16 cellular contexts compared by ENCODE assay signal in genomic region chr3:101842935-101843330, GRCh38.
"Had no signal": no experiment of that assay in that cellular context is flagged by ENCODE, and none has a peak within 500 bp of the region (broad histone marks: within the 10 kb centered on the region; RNA-seq: fewer than 3 reads in every experiment).

No MANE protein-coding gene starts in this region.

- ATAC-seq: foreskin keratinocyte, heart left ventricle, left ventricle myocardium superior had no signal

- H3K27ac Mint-ChIP-seq: activated naive CD8-positive, alpha-beta T cell treated with anti-CD3 and anti-CD28 coated beads for 36 hours; neural progenitor cell had no signal

- H3K27ac ChIP-seq: foreskin keratinocyte, heart left ventricle, right atrium auricular region, skin epidermis, thyroid gland, uterus had no signal

- H3K9ac ChIP-seq: neural progenitor cell had no signal

- FAIRE-seq: keratinocyte had no signal

- H2AFZ ChIP-seq: neural progenitor cell had no signal

- H3K27me3 ChIP-seq: foreskin keratinocyte, heart left ventricle, neural progenitor cell, right atrium auricular region, thyroid gland, uterus had no signal

- H3K4me1 ChIP-seq: foreskin keratinocyte, right atrium auricular region, thyroid gland, uterus had no signal

- H3K9me3 ChIP-seq: heart left ventricle, right atrium auricular region, thyroid gland, uterus had no signal

- H3K4me3 ChIP-seq: heart left ventricle, neural progenitor cell, right atrium auricular region, skin epidermis, thyroid gland, uterus had no signal

- H3K4me3 Mint-ChIP-seq: activated naive CD8-positive, alpha-beta T cell treated with anti-CD3 and anti-CD28 coated beads for 36 hours; mesothelial cell of epicardium; neural progenitor cell had no signal

- H3K27me3 Mint-ChIP-seq: activated naive CD8-positive, alpha-beta T cell treated with anti-CD3 and anti-CD28 coated beads for 36 hours had no signal

- H3K36me3 ChIP-seq: heart left ventricle, neural progenitor cell, right atrium auricular region, thyroid gland, uterus had no signal

- DNase-seq: activated CD4-positive, alpha-beta T cell treated with anti-CD3 and anti-CD28 coated beads, Interleukin-2, amount 50 U/mL, for 4 hours; activated CD4-positive, CD25-positive, alpha-beta regulatory T cell treated with anti-CD3 and anti-CD28 coated beads, Interleukin-2, amount 50 U/mL, for 72 hours; activated gamma-delta T cell; activated naive CD8-positive, alpha-beta T cell treated with anti-CD3 and anti-CD28 coated beads for 36 hours; activated T-cell treated with anti-CD3 and anti-CD28 coated beads, Interleukin-2, amount 50 U/mL, for 48 hours; foreskin keratinocyte; heart left ventricle; left ventricle myocardium superior; T-helper 2 cell; thyroid gland; uterus had no signal
